19 cellular contexts compared by ENCODE assay signal in genomic region chr11:129946965-129947364, GRCh38. TPM values are rescaled to one million over a fixed set of nuclear protein-coding genes. Genes with fewer than 3 reads are reported as not detected.
DNase-seq lines count a peak whose midpoint lies in the region; ATAC-seq and TF ChIP-seq lines count a peak whose summit lies in the region.
"Had no signal": no experiment of that assay in that cellular context is flagged by ENCODE, and none has a peak within 500 bp of the region (broad histone marks: within the 10 kb centered on the region; RNA-seq: fewer than 3 reads in every experiment).

No MANE protein-coding gene starts in this region.

- CTCF ChIA-PET in HEK293 (lab: Yijun Ruan, JAX), result interaction anchor here (0.6 kb wide), 1 partner anchor 169 kb away, joined by 4 read pairs; no protein-coding TSS in a partner anchor

- no peaks in the 10 kb centered on the region for H3K27me3 ChIP-seq in BLaER1
- H3K27me3 ChIP-seq in SU-DHL-6 (ENCODE audit: low read length), result no peaks in the 10 kb centered on the region
- H3K27me3 ChIP-seq in uterus, result no peaks in the 10 kb centered on the region
- H3K27me3 ChIP-seq: MG63 had no signal

- H3K79me2 ChIP-seq in SU-DHL-6 (ENCODE audit: insufficient read depth, low read length), result peaks cover 49% of the 10 kb centered on the region

- no peaks in the 10 kb centered on the region for H3K27me3 Mint-ChIP-seq in nephron (ENCODE audit: low read depth)

- peaks cover 33% of the 10 kb centered on the region for H3K4me1 Mint-ChIP-seq in nephron

- no peak for ATAC-seq in HG03521 (IDR thresholded peaks at IDR 0.05; ENCODE audit: unreplicated experiment)

- H3F3A ChIP-seq in SU-DHL-6 (ENCODE audit: insufficient read depth), result peaks cover 32% of the 10 kb centered on the region

- peak overlapping the region; percentile 45 to 71 (median 57) for H3K27ac Mint-ChIP-seq in nephron

- H2AFZ ChIP-seq in SU-DHL-6 (ENCODE audit: low read depth, low read length, severe bottlenecking), result no peak overlapping the region
- H2AFZ ChIP-seq: PC-9 had no signal

- H3K36me3 ChIP-seq in BLaER1, result peaks cover 31% of the 10 kb centered on the region
- peaks cover 0 to 26% of the 10 kb centered on the region in 2 experiments; a peak in 1 of 3 replicates for H3K36me3 ChIP-seq in HEK293 (ENCODE audit: control insufficient read depth in 2 of 2, insufficient read depth in 1 of 2, low read length in 2 of 2)
- peaks cover 8% of the 10 kb centered on the region; the same call in 1 of the 2 replicates for H3K36me3 ChIP-seq in SU-DHL-6 (ENCODE audit: low read length)
- no peaks in the 10 kb centered on the region for H3K36me3 ChIP-seq in uterus

- H3K4me1 ChIP-seq in BLaER1, result peaks cover 66% of the 10 kb centered on the region
- H3K4me1 ChIP-seq in HEK293 (ENCODE audit: control insufficient read depth, insufficient read depth, low read length), result no peaks in the 10 kb centered on the region
- H3K4me1 ChIP-seq in uterus, result no peaks in the 10 kb centered on the region
- H3K4me1 ChIP-seq: HAP-1 had no signal

- H3K9me2 ChIP-seq in SU-DHL-6 (replicated peaks; ENCODE audit: insufficient read depth, low read length), result no peaks in the 10 kb centered on the region

- no peaks in the 10 kb centered on the region for H3K9me3 Mint-ChIP-seq in nephron

- H3K4me3 Mint-ChIP-seq in nephron, result no peak overlapping the region

- peaks cover 9% of the 10 kb centered on the region; the same call in 1 of the 2 replicates for H3K9me3 ChIP-seq in BLaER1
- H3K9me3 ChIP-seq in HEK293 (ENCODE audit: control insufficient read depth, insufficient read depth, low read depth, low read length), result no peaks in the 10 kb centered on the region
- H3K9me3 ChIP-seq in SU-DHL-6 (ENCODE audit: insufficient read depth, low read length), result no peaks in the 10 kb centered on the region
- H3K9me3 ChIP-seq in uterus, result no peaks in the 10 kb centered on the region
- H3K9me3 ChIP-seq: HAP-1, MG63 had no signal

- H3K4me2 ChIP-seq in BLaER1 (peak overlapping the region; percentile 79), SU-DHL-6 (ENCODE audit: low read depth, low read length, poor library complexity, severe bottlenecking) (peak overlapping the region; percentile 91)
- H3K4me2 ChIP-seq: PC-9 had no signal

- DNase-seq in central memory CD4-positive, alpha-beta T cell, result no peak
- DNase-seq in uterus, result no peak
- no peak for DNase-seq in DMS 273 (lab: John Stamatoyannopoulos, UW; ENCODE audit: unreplicated experiment)
- DNase-seq: MG63, NCI-H1694 treated with DMSO at 0.1 percent for 48 hours, NCI-H2081 treated with DMSO at 0.1 percent for 48 hours, NCI-H2171 treated with DMSO at 0.1 percent for 48 hours, NCI-H524 treated with DMSO at 0.1 percent for 48 hours, PC-9, SHP77, SW 1271 had no signal

- no peak for TF ChIP-seq POLR2A in uterus (IDR thresholded peaks at IDR 0.05)

- H3K4me3 ChIP-seq in BLaER1 (no peak overlapping the region; the same call in 1 of the 2 replicates), HEK293 (ENCODE audit: low read depth, low read length) (no peak overlapping the region), SU-DHL-6 (ENCODE audit: insufficient read depth, low read length, poor library complexity, severe bottlenecking) (peak overlapping the region; percentile 67), uterus (no peak overlapping the region)
- H3K4me3 ChIP-seq: HAP-1, MG63, PC-9 had no signal

- peaks cover 44% of the 10 kb centered on the region for H3K36me3 Mint-ChIP-seq in nephron (ENCODE audit: low read depth)

- POLR2A ChIA-PET in HEK293 (lab: Yijun Ruan, JAX), result no interaction called here

- H4K20me1 ChIP-seq in BLaER1, result no peaks in the 10 kb centered on the region
- no peaks in the 10 kb centered on the region for H4K20me1 ChIP-seq in SU-DHL-6 (ENCODE audit: low read depth, low read length)

- intact Hi-C loops in uterus (cut with DNase I; ENCODE audit: low total_unique reads), result no loop called here

- TF ChIP-seq CTCF in HEK293 (tag by site-specific recombination; IDR thresholded peaks at IDR 0.05) (no peak), SU-DHL-6 (IDR thresholded peaks at IDR 0.05; ENCODE audit: insufficient read depth, low read length, poor library complexity, severe bottlenecking) (no peak), nephron (IDR thresholded peaks at IDR 0.05; ENCODE audit: unreplicated experiment in 3 of 3) (no peak), uterus (IDR thresholded peaks at IDR 0.05) (no peak)

- peak overlapping the region; percentile 72 for H3K27ac ChIP-seq in BLaER1
- H3K27ac ChIP-seq in HEK293 (ENCODE audit: extremely low read depth, low read depth, low read length), result no peak overlapping the region
- H3K27ac ChIP-seq in SU-DHL-6 (ENCODE audit: low read depth, low read length), result peak overlapping the region; percentile 95
- no peak overlapping the region for H3K27ac ChIP-seq in uterus
- H3K27ac ChIP-seq: 22Rv1, C4-2B, PC-9 had no signal

- H3K9ac ChIP-seq in BLaER1, result peak overlapping the region; percentile 51; the same call in 1 of the 2 replicates
- peak overlapping the region; percentile 92 for H3K9ac ChIP-seq in SU-DHL-6 (ENCODE audit: low read length)

TF ChIP-seq in HEK293, 187 proteins besides CTCF, POLR2A, EP300 and RAD21:
- TF ChIP-seq ZNF513 (tag by site-specific recombination; IDR thresholded peaks at IDR 0.05) (peak; percentile 86), ZNF184 (tag by site-specific recombination; IDR thresholded peaks at IDR 0.05) (no peak)

RNA-seq across cellular contexts. Expression of gene NFRKB, which starts 51.6 kb away (rescaled TPM):
- 10 to 100 TPM in 3 of 4 donors, 1 to 10 TPM in 1; 8.8 to 59.6 (median 34.6) TPM for total RNA-seq in uterus

RNA-seq across cellular contexts. Expression of gene PRDM10, which starts 55.7 kb away (rescaled TPM):
- total RNA-seq in uterus, result 10 to 100 TPM in 1 of 4 donors, 1 to 10 TPM in 2, under 1 TPM in 1; 0.29 to 18.6 (median 6.7) TPM

Comparison
In these comparisons a context has a peak if more than half of its experiments do, and no peak if none do; other contexts are left out.
1. H3K27ac ChIP-seq: peak in BLaER1 (single experiment) and SU-DHL-6 (single experiment); none in HEK293 (single experiment) and uterus (0 of 2).